Comparison of ENCODE assay signal across 8 cellular contexts in the genomic region with DNA sequence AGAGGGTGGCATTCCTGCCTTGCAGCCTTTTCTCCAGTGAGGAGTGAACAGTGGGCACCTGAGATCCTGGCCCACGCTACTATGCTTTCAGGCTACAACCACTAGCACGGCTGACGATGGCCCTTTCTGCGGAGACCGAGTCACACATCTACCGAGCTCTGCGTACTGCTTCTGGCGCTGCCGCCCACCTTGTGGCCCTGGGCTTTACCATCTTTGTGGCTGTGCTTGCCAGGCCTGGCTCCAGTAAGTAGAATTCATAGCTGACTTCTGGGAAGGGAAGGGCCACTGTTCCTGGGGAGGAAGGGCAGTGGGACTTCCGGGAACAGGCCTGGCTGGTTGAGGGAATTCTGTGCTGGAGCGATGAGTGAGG. TPM values are rescaled to one million over a fixed set of nuclear protein-coding genes. Genes with fewer than 3 reads are reported as not detected.
A peak's percentile ranks its signal among the peaks of the same experiment; 100 is the strongest.
DNase-seq lines count a peak whose midpoint lies in the region; ATAC-seq and TF ChIP-seq lines count a peak whose summit lies in the region.

No MANE protein-coding gene starts in this region.

- H3K4me3 Mint-ChIP-seq in CD14-positive monocyte (peak overlapping the region; percentile 92 to 95), neural progenitor cell (peak overlapping the region; percentile 94)

- H3K79me2 ChIP-seq in MM.1S (ENCODE audit: low read length) = peaks cover 65% of the 10 kb centered on the region
- H3K79me2 ChIP-seq in neural progenitor cell (ENCODE audit: low read depth) = peaks cover 18% of the 10 kb centered on the region

- H3K9me3 Mint-ChIP-seq in CD14-positive monocyte (no peaks in the 10 kb centered on the region), neural progenitor cell (no peaks in the 10 kb centered on the region)

- H3K36me3 ChIP-seq in MM.1S (replicated peaks; ENCODE audit: insufficient read depth, low read length) = peaks cover 4% of the 10 kb centered on the region; the same call in 1 of the 2 replicates
- H3K36me3 ChIP-seq in effector memory CD4-positive, alpha-beta T cell (ENCODE audit: control insufficient read depth, insufficient read depth, low read length) = peaks cover 52% of the 10 kb centered on the region
- no peaks in the 10 kb centered on the region for H3K36me3 ChIP-seq in neural progenitor cell

- H3K4me1 Mint-ChIP-seq in CD14-positive monocyte = peaks cover 59% of the 10 kb centered on the region
- peaks cover 27% of the 10 kb centered on the region for H3K4me1 Mint-ChIP-seq in neural progenitor cell

- H3K9ac ChIP-seq in MM.1S (ENCODE audit: low read length) = peak overlapping the region; percentile 82
- H3K9ac ChIP-seq in neural progenitor cell = no peak overlapping the region

- H3K9me3 ChIP-seq in MM.1S (replicated peaks; ENCODE audit: insufficient read depth, low read length) = no peaks in the 10 kb centered on the region
- no peaks in the 10 kb centered on the region for H3K9me3 ChIP-seq in effector memory CD4-positive, alpha-beta T cell (ENCODE audit: control insufficient read depth, low read length)
- H3K9me3 ChIP-seq in neural progenitor cell (ENCODE audit: low read depth) = no peaks in the 10 kb centered on the region

- no peaks in the 10 kb centered on the region for H3K27me3 Mint-ChIP-seq in CD14-positive monocyte (ENCODE audit: low read depth in 3 of 3)
- H3K27me3 Mint-ChIP-seq in neural progenitor cell (ENCODE audit: insufficient read depth, low read depth) = peaks cover 8% of the 10 kb centered on the region

- H3F3A ChIP-seq in MM.1S (ENCODE audit: insufficient read depth, low read length) (0 out of 2 replicates have a peak, but pooled peaks cover 8% of the 10 kb centered on the region), neural progenitor cell (ENCODE audit: low read depth) (peaks cover 19% of the 10 kb centered on the region)

- TF ChIP-seq CTCF in CD14-positive monocyte (IDR thresholded peaks at IDR 0.05) = no peak
- no peak for TF ChIP-seq CTCF in MM.1S (IDR thresholded peaks at IDR 0.05; ENCODE audit: low read length)
- TF ChIP-seq CTCF in neural progenitor cell (IDR thresholded peaks at IDR 0.05) = no peak

- H3K27ac Mint-ChIP-seq in CD14-positive monocyte (peak overlapping the region; percentile 15 to 99 (median 95)), neural progenitor cell (no peak overlapping the region)

- intact Hi-C loops in CD14-positive monocyte (cut with micrococcal nuclease) = loop anchor here (1.0 to 10.0 kb wide), 5 partner anchors 8 to 1043 kb away; a partner anchor contains a TSS

- peak overlapping the region; percentile 99 for H3K4me2 ChIP-seq in MM.1S (ENCODE audit: low read depth, low read length)
- H3K4me2 ChIP-seq in neural progenitor cell = peak overlapping the region; percentile 93

- ATAC-seq in HG02938 (IDR thresholded peaks at IDR 0.05; ENCODE audit: unreplicated experiment) = no peak

- peaks cover 35 to 50% of the 10 kb centered on the region in 2 donors for H3K36me3 Mint-ChIP-seq in CD14-positive monocyte
- H3K36me3 Mint-ChIP-seq in neural progenitor cell = peaks cover 5% of the 10 kb centered on the region

- no peaks in the 10 kb centered on the region for H3K27me3 ChIP-seq in MM.1S (replicated peaks; ENCODE audit: insufficient read depth, low read length)
- no peaks in the 10 kb centered on the region for H3K27me3 ChIP-seq in effector memory CD4-positive, alpha-beta T cell (replicated peaks; ENCODE audit: control insufficient read depth, insufficient read depth, low read length, poor library complexity, severe bottlenecking)
- peaks cover 2% of the 10 kb centered on the region for H3K27me3 ChIP-seq in neural progenitor cell

- H3K4me1 ChIP-seq in MM.1S (ENCODE audit: low read length) (peaks cover 18% of the 10 kb centered on the region), neural progenitor cell (peaks cover 5% of the 10 kb centered on the region)
- H3K4me1 ChIP-seq in effector memory CD4-positive, alpha-beta T cell (ENCODE audit: control insufficient read depth, insufficient read depth, low read length, poor library complexity, severe bottlenecking) = peaks cover 36% of the 10 kb centered on the region

- H3K9me2 ChIP-seq in MM.1S (replicated peaks; ENCODE audit: insufficient read depth, low read length) = no peaks in the 10 kb centered on the region

- H3K27ac ChIP-seq in MM.1S (ENCODE audit: low read length) (no peak overlapping the region), neural progenitor cell (no peak overlapping the region)
- peak overlapping the region; percentile 94 for H3K27ac ChIP-seq in effector memory CD4-positive, alpha-beta T cell (ENCODE audit: insufficient read depth, low read length, poor library complexity, severe bottlenecking)

- DNase-seq in CD14-positive monocyte (ENCODE audit: low spot score) = no peak
- DNase-seq in MM.1S = no peak
- DNase-seq in effector memory CD4-positive, alpha-beta T cell = no peak
- DNase-seq in neural progenitor cell (ENCODE audit: low spot score) = no peak
- DNase-seq in stimulated activated CD4-positive, alpha-beta T cell treated with anti-CD3 and anti-CD28 coated beads, Interleukin-12 subunit alpha, Interleukin-12 subunit beta, amount 100 ng/mL, for 4 hours = no peak
- no peak for DNase-seq in NCI-H2171 treated with DMSO at 0.1 percent for 48 hours (lab: John Stamatoyannopoulos, UW)
- DNase-seq in NK-92 (lab: John Stamatoyannopoulos, UW; ENCODE audit: unreplicated experiment) = no peak

- H4K20me1 ChIP-seq in MM.1S (ENCODE audit: insufficient read depth, low read length) (no peaks in the 10 kb centered on the region), neural progenitor cell (ENCODE audit: low read depth) (peaks cover 22% of the 10 kb centered on the region)

- H3K4me3 ChIP-seq in MM.1S (ENCODE audit: low read length) = peak overlapping the region; percentile 81
- peak overlapping the region; percentile 81 for H3K4me3 ChIP-seq in effector memory CD4-positive, alpha-beta T cell (ENCODE audit: insufficient read depth, low read depth, low read length, poor library complexity, severe bottlenecking)
- H3K4me3 ChIP-seq in neural progenitor cell = peak overlapping the region; percentile 84

- H2AFZ ChIP-seq in MM.1S (ENCODE audit: low read length) (peak overlapping the region; percentile 87; the same call in 1 of the 2 replicates), neural progenitor cell (replicated peaks) (no peak overlapping the region)

RNA-seq across cellular contexts. Expression of a gene that starts 0.6 kb away (rescaled TPM):
- 10 to 100 TPM; 82.5 to 94.0 TPM for polyA plus RNA-seq in CD14-positive monocyte
- 2.2 and 13.8 TPM in 2 replicates for total RNA-seq in neural progenitor cell (ENCODE audit: low replicate concordance)

RNA-seq across cellular contexts. Expression of a gene that starts 0.7 kb away (rescaled TPM):
- polyA plus RNA-seq in CD14-positive monocyte = 10 to 100 TPM; 20.9 to 23.5 TPM
- total RNA-seq in neural progenitor cell (ENCODE audit: low replicate concordance) = 15.5 and 35.7 TPM in 2 replicates

RNA-seq across cellular contexts. Expression of a gene that starts 5.8 kb away (rescaled TPM):
- under 1 TPM; 0.12 to 0.19 TPM for polyA plus RNA-seq in CD14-positive monocyte
- total RNA-seq in neural progenitor cell (ENCODE audit: low replicate concordance) = 0.37 and 1.7 TPM in 2 replicates

RNA-seq across cellular contexts. Expression of a gene that starts 8.0 kb away (rescaled TPM):
- polyA plus RNA-seq in CD14-positive monocyte = 10 to 100 TPM; 32.9 to 36.2 TPM
- 6.3 and 28.0 TPM in 2 replicates for total RNA-seq in neural progenitor cell (ENCODE audit: low replicate concordance)

RNA-seq across cellular contexts. Expression of a gene that starts 10.7 kb away (rescaled TPM):
- polyA plus RNA-seq in CD14-positive monocyte = 10 to 100 TPM; 16.0 to 24.0 TPM
- 13.7 and 19.5 TPM in 2 replicates for total RNA-seq in neural progenitor cell (ENCODE audit: low replicate concordance)
